1 cellular context compared by ENCODE assay signal in the genomic region with DNA sequence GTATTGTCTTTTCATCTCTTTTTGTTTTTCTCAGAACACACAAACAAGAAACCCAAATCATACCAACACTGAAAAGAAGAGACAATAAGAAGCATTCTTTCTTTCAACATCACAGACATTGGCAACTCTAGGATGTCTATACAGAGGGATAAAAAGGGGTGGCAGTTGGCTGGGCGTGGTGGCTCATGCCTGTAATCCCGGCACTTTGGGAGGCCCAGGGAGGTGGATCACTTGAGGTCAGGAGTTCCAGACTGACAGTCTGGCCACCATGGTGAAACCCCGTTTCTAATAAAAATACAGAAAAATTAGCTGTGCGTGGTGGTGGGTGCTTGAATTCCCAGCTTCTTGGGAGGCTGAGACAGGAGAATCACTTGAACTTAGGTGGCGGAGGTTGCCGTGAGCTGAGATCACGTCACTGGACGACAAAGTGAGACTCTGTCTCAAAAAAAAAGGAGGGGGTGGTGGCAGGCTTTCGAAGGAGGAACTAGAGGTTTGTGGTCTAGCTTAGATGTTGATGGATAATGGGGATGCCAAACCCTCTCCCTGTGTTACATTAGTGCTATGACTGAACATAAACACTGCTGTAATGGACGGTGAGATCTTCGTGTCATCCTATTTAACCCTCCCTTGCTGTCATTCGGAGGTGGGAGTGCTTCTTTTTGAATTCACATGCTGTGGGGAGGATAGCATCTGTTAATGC.
TF ChIP-seq lines count a peak whose summit lies in the region.

No MANE protein-coding gene starts in this region.

TF ChIP-seq in GM12878, 131 proteins besides CTCF, POLR2A, EP300 and RAD21:
- TF ChIP-seq RUNX3 (IDR thresholded peaks at IDR 0.05; ENCODE audit: low read length) (peak; percentile 67), ZBED1 (IDR thresholded peaks at IDR 0.05; ENCODE audit: borderline replicate concordance) (no peak), CREB1 (IDR thresholded peaks at IDR 0.05; ENCODE audit: low read depth) (peak; percentile 52; the same call in 1 of the 2 replicates)
